Comparison of ENCODE assay signal across 8 cellular contexts in genomic region chr14:55097894-55098560, GRCh38. TPM values are rescaled to one million over a fixed set of nuclear protein-coding genes. Genes with fewer than 3 reads are reported as not detected.
DNase-seq lines count a peak whose midpoint lies in the region; ATAC-seq, FAIRE-seq and TF ChIP-seq lines count a peak whose summit lies in the region.

No MANE protein-coding gene starts in this region.

- H3K36me3 ChIP-seq in keratinocyte (ENCODE audit: control insufficient read depth in 2 of 2, extremely low read depth in 1 of 2, insufficient read depth in 2 of 2, low read length in 2 of 2) (no peaks in the 10 kb centered on the region), tibial nerve (no peaks in the 10 kb centered on the region)

- no peaks in the 10 kb centered on the region for H3K9me3 ChIP-seq in CD4-positive, alpha-beta T cell (ENCODE audit: control insufficient read depth, low read length)
- H3K9me3 ChIP-seq in keratinocyte (ENCODE audit: control insufficient read depth, low read depth, low read length): no peaks in the 10 kb centered on the region
- no peaks in the 10 kb centered on the region for H3K9me3 ChIP-seq in tibial nerve

- H3K4me1 ChIP-seq in keratinocyte (ENCODE audit: control insufficient read depth, extremely low read depth, insufficient read depth, low read length) (peaks cover 32% of the 10 kb centered on the region), tibial nerve (peaks cover 0 to 61% (median 34%) of the 10 kb centered on the region in 4 donors)

- CTCF ChIA-PET in CD4-positive, alpha-beta T cell (lab: Charles Lee): interaction anchor here (0.9 to 2.1 kb wide), 4 partner anchors 8 to 63 kb away, joined by 3 to 6 read pairs (median 4); partner anchors contain the start of gene MAPK1IP1L

- no peak overlapping the region for H3K4me2 ChIP-seq in keratinocyte (ENCODE audit: control insufficient read depth, extremely low read depth, insufficient read depth, low read depth, low read length)

- H3K27me3 ChIP-seq in CD4-positive, alpha-beta T cell (ENCODE audit: control insufficient read depth, insufficient read depth, low read length): no peaks in the 10 kb centered on the region
- no peaks in the 10 kb centered on the region for H3K27me3 ChIP-seq in keratinocyte (ENCODE audit: control insufficient read depth, extremely low read depth, insufficient read depth, low read length)
- no peaks in the 10 kb centered on the region for H3K27me3 ChIP-seq in tibial nerve

- no peaks in the 10 kb centered on the region for H3K9me3 Mint-ChIP-seq in CD4-positive, alpha-beta T cell

- H3K4me1 Mint-ChIP-seq in CD4-positive, alpha-beta T cell (ENCODE audit: low read depth): peaks cover 35% of the 10 kb centered on the region

- WGBS in tibial nerve, 2 donors: 35 to 38% methylated on average over 5 of the region's 5 CpGs

- dilution Hi-C loops in keratinocyte (cut with MboI; ENCODE audit: extremely low pct_ligation_motif_present, low sequenced_read_pairs): no loop called here

- intact Hi-C loops in CD4-positive, alpha-beta T cell (cut with DNase I, micrococcal nuclease): no loop called here

- no peaks in the 10 kb centered on the region for H4K20me1 ChIP-seq in keratinocyte (ENCODE audit: control insufficient read depth, extremely low read depth, insufficient read depth, low read length)

- DNase-seq in CD4-positive, alpha-beta T cell: peak in 2 of 10 experiments; percentile 9 to 12
- DNase-seq in activated CD4-positive, alpha-beta T cell treated with anti-CD3 and anti-CD28 coated beads, Interleukin-2, amount 50 U/mL, for 48 hours: peak; percentile 59 to 72
- DNase-seq in keratinocyte (ENCODE audit: low read depth, low spot score) (no peak), tibial nerve (ENCODE audit: low spot score in 2 of 2) (peak in 1 of 2 donors; percentile 72), DMS 273 treated with DMSO at 0.1 percent for 48 hours (lab: John Stamatoyannopoulos, UW) (no peak), middle frontal gyrus (ENCODE audit: extremely low spot score, low spot score) (no peak)

- ATAC-seq in CD4-positive, alpha-beta T cell (ENCODE audit: poor library complexity): peak; percentile 24
- ATAC-seq in GM19452 (IDR thresholded peaks at IDR 0.05; ENCODE audit: unreplicated experiment): peak; percentile 57
- peak; percentile 46 for ATAC-seq in HG03457 (IDR thresholded peaks at IDR 0.05; ENCODE audit: unreplicated experiment)

- H3K27ac ChIP-seq in CD4-positive, alpha-beta T cell (ENCODE audit: low read depth, low read length): no peak overlapping the region
- H3K27ac ChIP-seq in keratinocyte (ENCODE audit: control insufficient read depth, insufficient read depth, low read length) (peak overlapping the region; percentile 22), tibial nerve (peak overlapping the region in 3 of 4 donors; percentile 62 to 99 (median 96))

- H3K4me3 ChIP-seq in keratinocyte (ENCODE audit: control insufficient read depth in 2 of 3, extremely low read depth in 1 of 3, insufficient read depth in 2 of 3, low read depth in 1 of 3, low read length in 3 of 3): no peak overlapping the region
- no peak overlapping the region for H3K4me3 ChIP-seq in tibial nerve

- no peak overlapping the region for H3K9ac ChIP-seq in keratinocyte (ENCODE audit: control insufficient read depth, extremely low read depth, insufficient read depth, low read length)

- TF ChIP-seq POLR2A in tibial nerve (IDR thresholded peaks at IDR 0.05): no peak

- H3K36me3 Mint-ChIP-seq in CD4-positive, alpha-beta T cell (ENCODE audit: low read depth): no peaks in the 10 kb centered on the region

- POLR2A ChIA-PET in CD4-positive, alpha-beta T cell (lab: Charles Lee): interaction anchor here (0.5 to 1.3 kb wide), 4 partner anchors 32 to 557 kb away, joined by 3 to 5 read pairs (median 3); partner anchors contain the start of gene MAPK1IP1L

- H3K79me2 ChIP-seq in keratinocyte (ENCODE audit: control insufficient read depth, insufficient read depth, low read length): no peaks in the 10 kb centered on the region

- FAIRE-seq in keratinocyte (lab: Jason Lieb, UNC): peak; percentile 70

- H2AFZ ChIP-seq in keratinocyte (ENCODE audit: control insufficient read depth, low read length): peak overlapping the region; percentile 12

- TF ChIP-seq EP300 in tibial nerve (IDR thresholded peaks at IDR 0.05): peak in 1 of 2 donors; percentile 60

- H3K27me3 Mint-ChIP-seq in CD4-positive, alpha-beta T cell: no peaks in the 10 kb centered on the region

- peak overlapping the region; percentile 22 for H3K27ac Mint-ChIP-seq in CD4-positive, alpha-beta T cell

- no peaks in the 10 kb centered on the region for H3K9me1 ChIP-seq in keratinocyte (ENCODE audit: control insufficient read depth, extremely low read depth, insufficient read depth, low read length)

- TF ChIP-seq CTCF in CD4-positive, alpha-beta T cell (IDR thresholded peaks at IDR 0.05): no peak
- no peak for TF ChIP-seq CTCF in keratinocyte (optimal IDR thresholded peaks at IDR 0.05 in 1 of 3, IDR thresholded peaks at IDR 0.05 in 1 of 3, conservative IDR thresholded peaks at IDR 0.05 in 1 of 3; ENCODE audit: extremely low read depth in 1 of 3, insufficient read depth in 2 of 3, low read length in 3 of 3)
- no peak for TF ChIP-seq CTCF in tibial nerve (IDR thresholded peaks at IDR 0.05)

- H3K4me3 Mint-ChIP-seq in CD4-positive, alpha-beta T cell: no peak overlapping the region

RNA-seq across cellular contexts. Expression of gene LGALS3, which starts 31.0 kb away (rescaled TPM):
- total RNA-seq in CD4-positive, alpha-beta T cell: 10 to 100 TPM; 11.7 to 12.1 TPM
- polyA plus RNA-seq in keratinocyte: 134 to 202 TPM (median 193 TPM) in 3 replicates
- polyA plus RNA-seq in keratinocyte (2011; ENCODE audit: low read depth): 67.5 TPM
- 201 and 210 TPM in 2 replicates for polyA plus RNA-seq in keratinocyte (2011; cell fraction: cytosol; rRNA removed)
- polyA plus RNA-seq in keratinocyte (2011; cell fraction: nucleus; rRNA removed): 92.3 and 104 TPM in 2 replicates
- polyA plus RNA-seq in keratinocyte (2012; ENCODE audit: low replicate concordance): 168 and 322 TPM in 2 replicates
- polyA minus RNA-seq in keratinocyte: 64.6 to 96.7 TPM (median 72.3 TPM) in 3 replicates
- polyA minus RNA-seq in keratinocyte (2011; cell fraction: cytosol; rRNA and poly(A)+ RNA removed): 138 TPM
- polyA minus RNA-seq in keratinocyte (2011; cell fraction: nucleus; rRNA and poly(A)+ RNA removed): 52.1 and 53.9 TPM in 2 replicates
- total RNA-seq in tibial nerve: 100 to 1,000 TPM; 246 to 526 (median 339) TPM

RNA-seq across cellular contexts. Expression of gene MAPK1IP1L, which starts 46.6 kb away (rescaled TPM):
- 100 to 1,000 TPM; 198 to 207 TPM for total RNA-seq in CD4-positive, alpha-beta T cell
- polyA plus RNA-seq in keratinocyte: 48.5 to 114 TPM (median 53.0 TPM) in 3 replicates
- polyA plus RNA-seq in keratinocyte (2011; ENCODE audit: low read depth): 11.3 TPM
- 81.8 and 103 TPM in 2 replicates for polyA plus RNA-seq in keratinocyte (2011; cell fraction: cytosol; rRNA removed)
- polyA plus RNA-seq in keratinocyte (2011; cell fraction: nucleus; rRNA removed): 84.0 and 134 TPM in 2 replicates
- polyA plus RNA-seq in keratinocyte (2012; ENCODE audit: low replicate concordance): 43.0 and 57.7 TPM in 2 replicates
- polyA minus RNA-seq in keratinocyte: 170 to 503 TPM (median 289 TPM) in 3 replicates
- 245 TPM for polyA minus RNA-seq in keratinocyte (2011; cell fraction: cytosol; rRNA and poly(A)+ RNA removed)
- polyA minus RNA-seq in keratinocyte (2011; cell fraction: nucleus; rRNA and poly(A)+ RNA removed): 43.7 and 61.0 TPM in 2 replicates
- 10 to 100 TPM; 25.3 to 54.0 (median 41.9) TPM for total RNA-seq in tibial nerve

Comparison
In these comparisons a context has a peak if more than half of its experiments do, and no peak if none do; other contexts are left out.
1. DNase-seq: peak in activated CD4-positive, alpha-beta T cell treated with anti-CD3 and anti-CD28 coated beads, Interleukin-2, amount 50 U/mL, for 48 hours (2 of 2); none in keratinocyte (single experiment), DMS 273 treated with DMSO at 0.1 percent for 48 hours (single experiment) and middle frontal gyrus (single experiment).
2. RNA of gene LGALS3, which starts 31.0 kb away (total RNA-seq): 246 to 526 TPM in tibial nerve; 11.7 to 12.1 TPM in CD4-positive, alpha-beta T cell; every median in the first group is over 10 times any median in the second.
3. Peak in every context shown above with its lines, with median percentiles within 50 percentile points of each other: ATAC-seq.